12 cellular contexts compared by ENCODE assay signal in genomic region chr16:23516366-23517137, GRCh38. TPM values are rescaled to one million over a fixed set of nuclear protein-coding genes. Genes with fewer than 3 reads are reported as not detected.
DNase-seq lines count a peak whose midpoint lies in the region; ATAC-seq and TF ChIP-seq lines count a peak whose summit lies in the region.
"Had no signal": no experiment of that assay in that cellular context is flagged by ENCODE, and none has a peak within 500 bp of the region (broad histone marks: within the 10 kb centered on the region; RNA-seq: fewer than 3 reads in every experiment).

No MANE protein-coding gene starts in this region.

- no peak overlapping the region for H2BK12ac ChIP-seq in trophoblast cell (ENCODE audit: low read length)

- H3K4me1 Mint-ChIP-seq in activated T-helper 17 cell treated with anti-CD3 and anti-CD28 coated beads, Interleukin-2, amount 50 U/mL, for 72 hours = peaks cover 17% of the 10 kb centered on the region

- no peaks in the 10 kb centered on the region for H3K27me3 Mint-ChIP-seq in activated T-helper 17 cell treated with anti-CD3 and anti-CD28 coated beads, Interleukin-2, amount 50 U/mL, for 72 hours

- no peaks in the 10 kb centered on the region for H3K9me3 Mint-ChIP-seq in activated T-helper 17 cell treated with anti-CD3 and anti-CD28 coated beads, Interleukin-2, amount 50 U/mL, for 72 hours

- peak overlapping the region; percentile 94 for H3K27ac ChIP-seq in Karpas-422 (ENCODE audit: low read length)
- no peak overlapping the region for H3K27ac ChIP-seq in trophoblast cell (ENCODE audit: low read depth, low read length)
- no peak overlapping the region for H3K27ac ChIP-seq in MM.1S (ENCODE audit: low read length)
- H3K27ac ChIP-seq: 22Rv1 had no signal

- no peaks in the 10 kb centered on the region for H3K79me1 ChIP-seq in trophoblast cell (ENCODE audit: low read length)

- H3K9me2 ChIP-seq in Karpas-422 (replicated peaks; ENCODE audit: insufficient read depth, low read length) = no peaks in the 10 kb centered on the region
- H3K9me2 ChIP-seq in MM.1S (replicated peaks; ENCODE audit: insufficient read depth, low read length) = no peaks in the 10 kb centered on the region

- TF ChIP-seq CTCF in MM.1S (IDR thresholded peaks at IDR 0.05; ENCODE audit: low read length) = no peak

- H3K9ac ChIP-seq in Karpas-422 (ENCODE audit: low read length) (peak overlapping the region; percentile 46), trophoblast cell (ENCODE audit: low read length) (no peak overlapping the region), MM.1S (ENCODE audit: low read length) (no peak overlapping the region)

- H3F3A ChIP-seq in MM.1S (ENCODE audit: insufficient read depth, low read length) = peaks cover 6% of the 10 kb centered on the region; the same call in 1 of the 2 replicates

- H3K4ac ChIP-seq in trophoblast cell (ENCODE audit: low read depth, low read length) = no peak overlapping the region

- H3K27me3 ChIP-seq in Karpas-422 (ENCODE audit: low read length) (no peaks in the 10 kb centered on the region), trophoblast cell (ENCODE audit: insufficient read depth, low read length) (no peaks in the 10 kb centered on the region), MM.1S (replicated peaks; ENCODE audit: insufficient read depth, low read length) (no peaks in the 10 kb centered on the region)

- no peak overlapping the region for H2BK5ac ChIP-seq in trophoblast cell (ENCODE audit: low read depth, low read length, poor library complexity)

- no peak overlapping the region for H3K4me3 Mint-ChIP-seq in activated T-helper 17 cell treated with anti-CD3 and anti-CD28 coated beads, Interleukin-2, amount 50 U/mL, for 72 hours

- H2AFZ ChIP-seq in Karpas-422 (ENCODE audit: low read length) (no peak overlapping the region), trophoblast cell (ENCODE audit: insufficient read depth, low read length, poor library complexity) (no peak overlapping the region), MM.1S (ENCODE audit: low read length) (no peak overlapping the region)

- no peak overlapping the region for H2BK120ac ChIP-seq in trophoblast cell (ENCODE audit: insufficient read depth, low read length, poor library complexity)

- ATAC-seq in activated T-helper 17 cell treated with anti-CD3 and anti-CD28 coated beads, Interleukin-2, amount 50 U/mL, for 72 hours (replicated peaks) = no peak

- H3K36me3 Mint-ChIP-seq in activated T-helper 17 cell treated with anti-CD3 and anti-CD28 coated beads, Interleukin-2, amount 50 U/mL, for 72 hours (ENCODE audit: low read depth) = peaks cover 20% of the 10 kb centered on the region

- H3K18ac ChIP-seq in trophoblast cell (ENCODE audit: low read length) = no peak overlapping the region

- H3K23ac ChIP-seq in trophoblast cell (ENCODE audit: low read length) = no peak overlapping the region

- H3K4me3 ChIP-seq in Karpas-422 (ENCODE audit: low read length) = no peak overlapping the region
- peak overlapping the region; percentile 28 for H3K4me3 ChIP-seq in trophoblast cell (ENCODE audit: low read depth, low read length)
- H3K4me3 ChIP-seq in MM.1S (ENCODE audit: low read length) = no peak overlapping the region

- H4K20me1 ChIP-seq in Karpas-422 (ENCODE audit: insufficient read depth, low read depth, low read length) (no peaks in the 10 kb centered on the region), MM.1S (ENCODE audit: insufficient read depth, low read length) (no peaks in the 10 kb centered on the region)

- peak overlapping the region; percentile 3 for H3K27ac Mint-ChIP-seq in activated T-helper 17 cell treated with anti-CD3 and anti-CD28 coated beads, Interleukin-2, amount 50 U/mL, for 72 hours

- H3K4me1 ChIP-seq in Karpas-422 (ENCODE audit: low read length) (peaks cover 66% of the 10 kb centered on the region), trophoblast cell (ENCODE audit: control insufficient read depth in 1 of 2, insufficient read depth in 2 of 2, low read length in 2 of 2) (peaks cover 0 to 4% of the 10 kb centered on the region in 2 experiments), MM.1S (ENCODE audit: low read length) (no peaks in the 10 kb centered on the region)

- no peak overlapping the region for H4K12ac ChIP-seq in trophoblast cell (ENCODE audit: low read depth, low read length)

- DNase-seq in SIG-M5 treated with dmso at 0.1 percent for 504 hours (lab: John Stamatoyannopoulos, UW; ENCODE audit: unreplicated experiment) (peak; percentile 23), SIG-M5 (lab: John Stamatoyannopoulos, UW) (no peak), Karpas-422 (peak; percentile 87), trophoblast cell (no peak), COLO668 (lab: John Stamatoyannopoulos, UW; ENCODE audit: unreplicated experiment) (no peak), MM.1S (no peak)
- no peak for DNase-seq in activated naive CD4-positive, alpha-beta T cell (lab: John Stamatoyannopoulos, UW)
- DNase-seq: DMS79 treated with DMSO at 0.1 percent for 48 hours, NCI-H510A, T-helper 1 cell had no signal

- WGBS in trophoblast cell (ENCODE audit: extremely low coverage, insufficient coverage, insufficient read length) = no CpG with 5 or more reads among the region's 4 CpGs

- H4K91ac ChIP-seq in trophoblast cell (ENCODE audit: low read depth, low read length) = no peak overlapping the region

- H3K14ac ChIP-seq in trophoblast cell (ENCODE audit: low read length) = no peak overlapping the region

- H3K36me3 ChIP-seq in Karpas-422 (ENCODE audit: insufficient read depth, low read length) (peaks cover 16% of the 10 kb centered on the region), trophoblast cell (ENCODE audit: control insufficient read depth in 1 of 2, insufficient read depth in 2 of 2, low read length in 2 of 2) (peaks cover 0 to 7% of the 10 kb centered on the region in 2 experiments), MM.1S (replicated peaks; ENCODE audit: insufficient read depth, low read length) (0 out of 2 replicates have a peak, but pooled peaks cover 4% of the 10 kb centered on the region)

- H3K4me2 ChIP-seq in Karpas-422 (ENCODE audit: low read depth, low read length, poor library complexity, severe bottlenecking) (peak overlapping the region; percentile 31), trophoblast cell (ENCODE audit: low read length) (no peak overlapping the region), MM.1S (ENCODE audit: low read depth, low read length) (no peak overlapping the region)

- no peaks in the 10 kb centered on the region for H3K9me3 ChIP-seq in Karpas-422 (ENCODE audit: low read length)
- H3K9me3 ChIP-seq in trophoblast cell (ENCODE audit: insufficient read depth, low read depth, low read length) = no peaks in the 10 kb centered on the region
- no peaks in the 10 kb centered on the region for H3K9me3 ChIP-seq in MM.1S (replicated peaks; ENCODE audit: insufficient read depth, low read length)

- H4K8ac ChIP-seq in trophoblast cell (ENCODE audit: low read depth, low read length) = no peak overlapping the region

- no peaks in the 10 kb centered on the region; the same call in 1 of the 2 replicates for H3K79me2 ChIP-seq in Karpas-422 (ENCODE audit: low read length)
- no peaks in the 10 kb centered on the region for H3K79me2 ChIP-seq in trophoblast cell (ENCODE audit: control insufficient read depth, insufficient read depth, low read length, poor library complexity)
- no peaks in the 10 kb centered on the region for H3K79me2 ChIP-seq in MM.1S (ENCODE audit: low read length)

- no peak overlapping the region for H2AK5ac ChIP-seq in trophoblast cell (ENCODE audit: low read length)

RNA-seq across cellular contexts. Expression of gene GGA2, which starts 6.3 kb away (rescaled TPM):
- 109 and 123 TPM in 2 replicates for total RNA-seq in Karpas-422 (2014; rRNA removed; shearing (Covaris generic); ENCODE audit: low replicate concordance)
- total RNA-seq in activated T-helper 17 cell treated with anti-CD3 and anti-CD28 coated beads, Interleukin-2, amount 50 U/mL, for 72 hours = 100 to 1,000 TPM in 1 of 2 donors, 10 to 100 TPM in 1; 87.2 to 138 TPM
- polyA plus RNA-seq in trophoblast cell (2013) = 29.3 and 31.7 TPM in 2 replicates

RNA-seq across cellular contexts. Expression of gene EARS2, which starts 40.6 kb away (rescaled TPM):
- 25.5 and 27.9 TPM in 2 replicates for total RNA-seq in Karpas-422 (2014; rRNA removed; shearing (Covaris generic); ENCODE audit: low replicate concordance)
- 10 to 100 TPM; 23.1 to 25.3 TPM for total RNA-seq in activated T-helper 17 cell treated with anti-CD3 and anti-CD28 coated beads, Interleukin-2, amount 50 U/mL, for 72 hours
- 8.0 and 9.3 TPM in 2 replicates for polyA plus RNA-seq in trophoblast cell (2013)

RNA-seq across cellular contexts. Expression of gene UBFD1, which starts 41.0 kb away (rescaled TPM):
- total RNA-seq in Karpas-422 (2014; rRNA removed; shearing (Covaris generic); ENCODE audit: low replicate concordance) = 43.1 and 69.5 TPM in 2 replicates
- total RNA-seq in activated T-helper 17 cell treated with anti-CD3 and anti-CD28 coated beads, Interleukin-2, amount 50 U/mL, for 72 hours = 10 to 100 TPM; 42.1 to 58.2 TPM
- 42.7 and 45.0 TPM in 2 replicates for polyA plus RNA-seq in trophoblast cell (2013)

Comparison
In these comparisons a context has a peak if more than half of its experiments do, and no peak if none do; other contexts are left out.
1. DNase-seq: peak in SIG-M5 treated with dmso at 0.1 percent for 504 hours (single experiment) and Karpas-422 (single experiment); none in SIG-M5 (single experiment), trophoblast cell (0 of 2), COLO668 (single experiment), activated naive CD4-positive, alpha-beta T cell (0 of 4) and MM.1S (single experiment).